7 cellular contexts compared by ENCODE assay signal in genomic region chr17:2089021-2089422, GRCh38. TPM values are rescaled to one million over a fixed set of nuclear protein-coding genes. Genes with fewer than 3 reads are reported as not detected.
DNase-seq lines count a peak whose midpoint lies in the region; ATAC-seq and TF ChIP-seq lines count a peak whose summit lies in the region.

No MANE protein-coding gene starts in this region.

- peak overlapping the region; percentile 62 to 82 (median 68) for H3K27ac ChIP-seq in right lobe of liver

- peaks cover 0 to 25% (median 5%) of the 10 kb centered on the region in 4 donors for H3K4me1 ChIP-seq in right lobe of liver

- no peak for DNase-seq in activated CD8-positive, alpha-beta T cell treated with anti-CD3 and anti-CD28 coated beads, Interleukin-2, amount 10 ng/mL, durations not matched to agents 7 days and 5 days
- DNase-seq in right lobe of liver (no peak), HEK293T (ENCODE audit: extremely low spot score) (no peak), NCI-H2227 treated with DMSO at 0.1 percent for 48 hours (lab: John Stamatoyannopoulos, UW) (no peak), MCF 10A (ENCODE audit: unreplicated experiment) (no peak)

- no TSS peak for BruUV-seq in MCF 10A (replicated peaks; lab: Mats Ljungman, UMichigan)

- no peaks in the 10 kb centered on the region for H3K27me3 ChIP-seq in right lobe of liver

- H3K36me3 Mint-ChIP-seq in activated CD8-positive, alpha-beta T cell treated with anti-CD3 and anti-CD28 coated beads, Interleukin-2, amount 10 ng/mL, durations not matched to agents 7 days and 5 days (ENCODE audit: low read depth): peaks cover 32% of the 10 kb centered on the region
- H3K36me3 Mint-ChIP-seq in MCF 10A (ENCODE audit: insufficient read depth, unreplicated experiment): peaks cover 16% of the 10 kb centered on the region

- peak overlapping the region; percentile 79 for H3K4me3 Mint-ChIP-seq in activated CD8-positive, alpha-beta T cell treated with anti-CD3 and anti-CD28 coated beads, Interleukin-2, amount 10 ng/mL, durations not matched to agents 7 days and 5 days
- H3K4me3 Mint-ChIP-seq in MCF 10A (ENCODE audit: unreplicated experiment): no peak overlapping the region

- no peaks in the 10 kb centered on the region for H3K9me3 ChIP-seq in right lobe of liver

- POLR2A ChIA-PET in activated CD8-positive, alpha-beta T cell treated with anti-CD3 and anti-CD28 coated beads, Interleukin-2, amount 10 ng/mL, durations not matched to agents 7 days and 5 days (lab: Charles Lee): interaction anchor here (0.6 to 3.2 kb wide), 15 partner anchors 8 to 178 kb away, joined by 3 to 13 read pairs (median 4); no protein-coding TSS in a partner anchor
- POLR2A ChIA-PET in HEK293T (lab: Yijun Ruan, JAX) (interaction anchor here (1.6 kb wide), 1 partner anchor 248 kb away, joined by 3 read pairs; the partner anchor contains the start of gene TSR1), MCF 10A (lab: Yijun Ruan, JAX) (no interaction called here)

- peaks cover 89% of the 10 kb centered on the region for H3K4me1 Mint-ChIP-seq in activated CD8-positive, alpha-beta T cell treated with anti-CD3 and anti-CD28 coated beads, Interleukin-2, amount 10 ng/mL, durations not matched to agents 7 days and 5 days (ENCODE audit: low read depth)
- H3K4me1 Mint-ChIP-seq in MCF 10A (ENCODE audit: insufficient read depth, unreplicated experiment): peaks cover 17% of the 10 kb centered on the region

- H3K4me3 ChIP-seq in right lobe of liver: no peak overlapping the region

- ATAC-seq in GM19324 (IDR thresholded peaks at IDR 0.05; ENCODE audit: low FRiP score, unreplicated experiment) (peak; percentile 29), HG02938 (IDR thresholded peaks at IDR 0.05; ENCODE audit: unreplicated experiment) (peak; percentile 17), right lobe of liver (peak in 1 of 4 donors; percentile 3)
- ATAC-seq in activated CD8-positive, alpha-beta T cell treated with anti-CD3 and anti-CD28 coated beads, Interleukin-2, amount 10 ng/mL, durations not matched to agents 7 days and 5 days: peak; percentile 38

- no peaks in the 10 kb centered on the region for H3K36me3 ChIP-seq in right lobe of liver

- TF ChIP-seq CTCF in right lobe of liver (IDR thresholded peaks at IDR 0.05) (no peak), MCF 10A (IDR thresholded peaks at IDR 0.05; ENCODE audit: unreplicated experiment) (no peak)

- H3K27me3 Mint-ChIP-seq in activated CD8-positive, alpha-beta T cell treated with anti-CD3 and anti-CD28 coated beads, Interleukin-2, amount 10 ng/mL, durations not matched to agents 7 days and 5 days (ENCODE audit: low read depth): no peaks in the 10 kb centered on the region
- no peaks in the 10 kb centered on the region for H3K27me3 Mint-ChIP-seq in MCF 10A (ENCODE audit: insufficient read depth, unreplicated experiment)

- CTCF ChIA-PET in activated CD8-positive, alpha-beta T cell treated with anti-CD3 and anti-CD28 coated beads, Interleukin-2, amount 10 ng/mL, durations not matched to agents 7 days and 5 days (lab: Charles Lee): interaction anchor here (0.7 to 10.9 kb wide), 17 partner anchors 12 to 196 kb away, joined by 3 to 89 read pairs (median 3); partner anchors contain the start of gene HIC1
- CTCF ChIA-PET in HEK293T (lab: Yijun Ruan, JAX) (no interaction called here), MCF 10A (lab: Yijun Ruan, JAX) (interaction anchor here (0.6 kb wide), 1 partner anchor 10 kb away, joined by 3 read pairs; no protein-coding TSS in a partner anchor)

- peak overlapping the region; percentile 91 for H3K27ac Mint-ChIP-seq in activated CD8-positive, alpha-beta T cell treated with anti-CD3 and anti-CD28 coated beads, Interleukin-2, amount 10 ng/mL, durations not matched to agents 7 days and 5 days
- H3K27ac Mint-ChIP-seq in MCF 10A (ENCODE audit: low read depth, unreplicated experiment): no peak overlapping the region

- H3K9me3 Mint-ChIP-seq in activated CD8-positive, alpha-beta T cell treated with anti-CD3 and anti-CD28 coated beads, Interleukin-2, amount 10 ng/mL, durations not matched to agents 7 days and 5 days (ENCODE audit: insufficient read depth): no peaks in the 10 kb centered on the region
- H3K9me3 Mint-ChIP-seq in MCF 10A (ENCODE audit: unreplicated experiment): no peaks in the 10 kb centered on the region

- 52% methylated on average over 8 of the region's 8 CpGs for WGBS in right lobe of liver (ENCODE audit: insufficient coverage, low coverage, low lambda C conversion rate, missing lambda C conversion rate)

- TF ChIP-seq POLR2A in right lobe of liver (IDR thresholded peaks at IDR 0.05): no peak

- intact Hi-C loops in right lobe of liver (cut with DNase I) (no loop called here), MCF 10A (cut with micrococcal nuclease) (no loop called here)

TF ChIP-seq in HEK293T, 16 proteins besides CTCF, POLR2A, EP300 and RAD21:
- no peak for TF ChIP-seq SUZ12 (IDR thresholded peaks at IDR 0.05)
- TF ChIP-seq TARDBP (IDR thresholded peaks at IDR 0.05): no peak
- TF ChIP-seq ELF4 (IDR thresholded peaks at IDR 0.05): no peak
- no peak for TF ChIP-seq FOXA1 (IDR thresholded peaks at IDR 0.05)
- no peak for TF ChIP-seq FOXM1 (IDR thresholded peaks at IDR 0.05; ENCODE audit: borderline replicate concordance)
- TF ChIP-seq SP1 (IDR thresholded peaks at IDR 0.05): no peak
- TF ChIP-seq LEF1 (IDR thresholded peaks at IDR 0.05; ENCODE audit: borderline replicate concordance): no peak
- TF ChIP-seq L3MBTL2 (conservative IDR thresholded peaks at IDR 0.05): no peak
- TF ChIP-seq BHLHE40 (IDR thresholded peaks at IDR 0.05; ENCODE audit: borderline replicate concordance): no peak
- no peak for TF ChIP-seq ARNT (IDR thresholded peaks at IDR 0.05)
- no peak for TF ChIP-seq PKNOX1 (IDR thresholded peaks at IDR 0.05)
- no peak for TF ChIP-seq CTBP1 (IDR thresholded peaks at IDR 0.05; ENCODE audit: borderline replicate concordance)
- TF ChIP-seq NFRKB (IDR thresholded peaks at IDR 0.05): no peak
- TF ChIP-seq FOXK2 (IDR thresholded peaks at IDR 0.05): no peak
- no peak for TF ChIP-seq HDGF (IDR thresholded peaks at IDR 0.05; ENCODE audit: borderline replicate concordance)
- TF ChIP-seq ZNF384 (IDR thresholded peaks at IDR 0.05): no peak

RNA-seq across cellular contexts. Expression of gene HIC1, which starts 34.1 kb away (rescaled TPM):
- 10 to 100 TPM; 66.8 to 70.8 TPM for total RNA-seq in activated CD8-positive, alpha-beta T cell treated with anti-CD3 and anti-CD28 coated beads, Interleukin-2, amount 10 ng/mL, durations not matched to agents 7 days and 5 days
- total RNA-seq in right lobe of liver (10 to 100 TPM in 2 of 6 experiments, 1 to 10 TPM in 4; 4.7 to 14.8 (median 6.1) TPM), MCF 10A (2022) (0.59 and 1.0 TPM in 2 replicates)

RNA-seq across cellular contexts. Expression of gene OVCA2, which starts 47.2 kb away (rescaled TPM):
- total RNA-seq in activated CD8-positive, alpha-beta T cell treated with anti-CD3 and anti-CD28 coated beads, Interleukin-2, amount 10 ng/mL, durations not matched to agents 7 days and 5 days: 10 to 100 TPM; 34.9 to 40.1 TPM
- total RNA-seq in right lobe of liver (10 to 100 TPM; 10.3 to 36.2 (median 14.8) TPM), MCF 10A (2022) (28.8 and 33.5 TPM in 2 replicates)

RNA-seq across cellular contexts. Expression of gene DPH1, which starts 59.1 kb away (rescaled TPM):
- 10 to 100 TPM; 24.6 to 24.7 TPM for total RNA-seq in activated CD8-positive, alpha-beta T cell treated with anti-CD3 and anti-CD28 coated beads, Interleukin-2, amount 10 ng/mL, durations not matched to agents 7 days and 5 days
- total RNA-seq in right lobe of liver (10 to 100 TPM; 20.0 to 41.1 (median 25.4) TPM), MCF 10A (2022) (29.7 and 45.2 TPM in 2 replicates)

Comparison
In these comparisons a context has a peak if more than half of its experiments do, and no peak if none do; other contexts are left out.
1. RNA of gene HIC1, which starts 34.1 kb away (total RNA-seq): 66.8 to 70.8 TPM in activated CD8-positive, alpha-beta T cell treated with anti-CD3 and anti-CD28 coated beads, Interleukin-2, amount 10 ng/mL, durations not matched to agents 7 days and 5 days; 4.7 to 14.8 TPM in right lobe of liver and 0.59 to 1.0 TPM in MCF 10A; every median in the first group is over 4 times any median in the second.